ENCODE assay signal across 1 cellular context in genomic region chr12:122974892-122975789, GRCh38.
TF ChIP-seq lines count a peak whose summit lies in the region.

TSS of gene OGFOD2 (plus strand) at chr12:122975244. CDS start at chr12:122975252, 8 bp downstream.

TF ChIP-seq in HepG2, 621 proteins besides CTCF, POLR2A, EP300 and RAD21 (continued from another document and continues in another):
- TF ChIP-seq DZIP1 (CRISPR knock-in tag; IDR thresholded peaks at IDR 0.05): no peak
- no peak; the same call in 1 of the 2 replicates for TF ChIP-seq IRF9 (CRISPR knock-in tag; IDR thresholded peaks at IDR 0.05; ENCODE audit: borderline replicate concordance)
- no peak for TF ChIP-seq ZNF160 (CRISPR knock-in tag; IDR thresholded peaks at IDR 0.05)
- TF ChIP-seq ZNF687 (CRISPR knock-in tag; IDR thresholded peaks at IDR 0.05): peak; percentile 80
- no peak for TF ChIP-seq DNMT1 (CRISPR knock-in tag; IDR thresholded peaks at IDR 0.05)
- no peak for TF ChIP-seq REXO4 (CRISPR knock-in tag; IDR thresholded peaks at IDR 0.05; ENCODE audit: borderline replicate concordance)
- no peak for TF ChIP-seq CHD2 (IDR thresholded peaks at IDR 0.05; ENCODE audit: low read depth, low read length)
- no peak for TF ChIP-seq SMARCE1 (IDR thresholded peaks at IDR 0.05; ENCODE audit: borderline replicate concordance)
- no peak for TF ChIP-seq ZNF383 (CRISPR knock-in tag; IDR thresholded peaks at IDR 0.05; ENCODE audit: borderline replicate concordance)
- TF ChIP-seq TSC22D2 (CRISPR knock-in tag; IDR thresholded peaks at IDR 0.05; ENCODE audit: borderline replicate concordance): 0 out of 2 replicates have a peak, but pooled peaks have one; percentile 33
- TF ChIP-seq HOXD1 (CRISPR knock-in tag; IDR thresholded peaks at IDR 0.05): no peak
- no peak for TF ChIP-seq ZNF704 (CRISPR knock-in tag; IDR thresholded peaks at IDR 0.05; ENCODE audit: borderline replicate concordance)
- TF ChIP-seq MLLT10 (CRISPR knock-in tag; IDR thresholded peaks at IDR 0.05): no peak
- peak; percentile 21; the same call in 1 of the 2 replicates for TF ChIP-seq ATF2 (CRISPR knock-in tag; IDR thresholded peaks at IDR 0.05)
- TF ChIP-seq KLF15 (CRISPR knock-in tag; IDR thresholded peaks at IDR 0.05; ENCODE audit: borderline replicate concordance): no peak
- TF ChIP-seq ZNF782 (CRISPR knock-in tag; IDR thresholded peaks at IDR 0.05; ENCODE audit: borderline replicate concordance): no peak
- TF ChIP-seq MBD4 (IDR thresholded peaks at IDR 0.05; ENCODE audit: borderline replicate concordance, low read length): no peak
- no peak; the same call in 1 of the 2 replicates for TF ChIP-seq IKZF5 (CRISPR knock-in tag; IDR thresholded peaks at IDR 0.05)
- TF ChIP-seq SOX6 (IDR thresholded peaks at IDR 0.05): no peak
- TF ChIP-seq SOX6 (CRISPR knock-in tag; IDR thresholded peaks at IDR 0.05): peak; percentile 53
- TF ChIP-seq CBX5 (CRISPR knock-in tag; IDR thresholded peaks at IDR 0.05; ENCODE audit: borderline replicate concordance): no peak
- TF ChIP-seq ZNF768 (CRISPR knock-in tag; IDR thresholded peaks at IDR 0.05): peak; percentile 29; the same call in 1 of the 2 replicates
- no peak for TF ChIP-seq KDM3A (CRISPR knock-in tag; IDR thresholded peaks at IDR 0.05; ENCODE audit: low read depth)
- TF ChIP-seq SP2 (CRISPR knock-in tag; IDR thresholded peaks at IDR 0.05): 0 out of 2 replicates have a peak, but pooled peaks have one; percentile 30
- no peak for TF ChIP-seq ARNTL (CRISPR knock-in tag; IDR thresholded peaks at IDR 0.05)
- 0 out of 2 replicates have a peak, but pooled peaks have one; percentile 73 for TF ChIP-seq ZNF558 (CRISPR knock-in tag; IDR thresholded peaks at IDR 0.05; ENCODE audit: borderline replicate concordance)
- TF ChIP-seq RARG (CRISPR knock-in tag; IDR thresholded peaks at IDR 0.05; ENCODE audit: low read depth): no peak
- no peak for TF ChIP-seq LRRFIP1 (CRISPR knock-in tag; conservative IDR thresholded peaks at IDR 0.05)
- TF ChIP-seq ZNF709 (CRISPR knock-in tag; IDR thresholded peaks at IDR 0.05): no peak; the same call in 1 of the 2 replicates
- TF ChIP-seq ZNF121 (CRISPR knock-in tag; IDR thresholded peaks at IDR 0.05): no peak
- TF ChIP-seq PLSCR1 (CRISPR knock-in tag; IDR thresholded peaks at IDR 0.05; ENCODE audit: borderline replicate concordance): no peak
- TF ChIP-seq THAP7 (CRISPR knock-in tag; IDR thresholded peaks at IDR 0.05): peak; percentile 64; the same call in 1 of the 2 replicates
- peak; percentile 95 for TF ChIP-seq AGO1 (IDR thresholded peaks at IDR 0.05; ENCODE audit: low read depth, low read length, poor library complexity, severe bottlenecking)
- TF ChIP-seq CENPBD1 (CRISPR knock-in tag; IDR thresholded peaks at IDR 0.05; ENCODE audit: borderline replicate concordance, low read depth): no peak
- TF ChIP-seq ARID5B (CRISPR knock-in tag; IDR thresholded peaks at IDR 0.05): no peak; the same call in 1 of the 2 replicates
- no peak for TF ChIP-seq HNF4G (IDR thresholded peaks at IDR 0.05; ENCODE audit: borderline replicate concordance, low read depth, low read length)
- TF ChIP-seq HNF4G (CRISPR knock-in tag; IDR thresholded peaks at IDR 0.05; ENCODE audit: borderline replicate concordance, low read depth): 0 out of 2 replicates have a peak, but pooled peaks have one; percentile 10
- TF ChIP-seq STAT5B (CRISPR knock-in tag; IDR thresholded peaks at IDR 0.05): no peak
- TF ChIP-seq NR1H2 (CRISPR knock-in tag; IDR thresholded peaks at IDR 0.05; ENCODE audit: borderline replicate concordance, low read depth): no peak
- TF ChIP-seq CCAR2 (optimal IDR thresholded peaks at IDR 0.05; ENCODE audit: low read depth, low read length): no peak
